Comparison of ENCODE assay signal across 8 cellular contexts in genomic region chr10:97412891-97413304, GRCh38. TPM values are rescaled to one million over a fixed set of nuclear protein-coding genes. Genes with fewer than 3 reads are reported as not detected.
A peak's percentile ranks its signal among the peaks of the same experiment; 100 is the strongest.
DNase-seq lines count a peak whose midpoint lies in the region; ATAC-seq and TF ChIP-seq lines count a peak whose summit lies in the region.
"Had no signal": no experiment of that assay in that cellular context is flagged by ENCODE, and none has a peak within 500 bp of the region (broad histone marks: within the 10 kb centered on the region; RNA-seq: fewer than 3 reads in every experiment).

No MANE protein-coding gene starts in this region.

- DNase-seq in SW480 (ENCODE audit: low spot score) (peak; percentile 17), choroid plexus epithelial cell (ENCODE audit: low read depth) (peak; percentile 43), GM03348 (ENCODE audit: low spot score) (no peak), NCI-H2196 treated with DMSO at 0.1 percent for 48 hours (lab: John Stamatoyannopoulos, UW; ENCODE audit: unreplicated experiment) (no peak), H4 (ENCODE audit: low spot score) (no peak)
- DNase-seq in stimulated activated CD4-positive, alpha-beta T cell treated with anti-CD3 and anti-CD28 coated beads, Interleukin-1b, Interleukin-23, amount 100 ng/mL, for 48 hours = peak; percentile 84
- DNase-seq: NCI-H526 treated with DMSO at 0.1 percent for 48 hours had no signal

- no peak overlapping the region for H3K4me3 ChIP-seq in choroid plexus epithelial cell (ENCODE audit: low read depth, low read length)

- no peak for TF ChIP-seq CTCF in choroid plexus epithelial cell (conservative IDR thresholded peaks at IDR 0.05; ENCODE audit: low read depth, low read length)

- ATAC-seq in HG02870 (IDR thresholded peaks at IDR 0.05; ENCODE audit: unreplicated experiment) = peak; percentile 88

RNA-seq across cellular contexts. Expression of gene RRP12, which starts 11.8 kb away (rescaled TPM):
- 14.4 and 17.9 TPM in 2 replicates for total RNA-seq in H4 (2014; rRNA removed; shearing (Covaris generic))

RNA-seq across cellular contexts. Expression of gene PGAM1, which starts 13.1 kb away (rescaled TPM):
- total RNA-seq in H4 (2014; rRNA removed; shearing (Covaris generic)) = 784 and 853 TPM in 2 replicates

RNA-seq across cellular contexts. Expression of gene EXOSC1, which starts 32.9 kb away (rescaled TPM):
- 75.0 and 87.7 TPM in 2 replicates for total RNA-seq in H4 (2014; rRNA removed; shearing (Covaris generic))

RNA-seq across cellular contexts. Expression of gene ZDHHC16, which starts 33.1 kb away (rescaled TPM):
- 38.5 and 49.4 TPM in 2 replicates for total RNA-seq in H4 (2014; rRNA removed; shearing (Covaris generic))

Comparison
In these comparisons a context has a peak if more than half of its experiments do, and no peak if none do; other contexts are left out.
1. DNase-seq: peak in SW480 (single experiment), choroid plexus epithelial cell (single experiment) and stimulated activated CD4-positive, alpha-beta T cell treated with anti-CD3 and anti-CD28 coated beads, Interleukin-1b, Interleukin-23, amount 100 ng/mL, for 48 hours (single experiment); none in GM03348 (single experiment), NCI-H2196 treated with DMSO at 0.1 percent for 48 hours (single experiment) and H4 (single experiment).